1 cellular context compared by ENCODE assay signal in the genomic region with DNA sequence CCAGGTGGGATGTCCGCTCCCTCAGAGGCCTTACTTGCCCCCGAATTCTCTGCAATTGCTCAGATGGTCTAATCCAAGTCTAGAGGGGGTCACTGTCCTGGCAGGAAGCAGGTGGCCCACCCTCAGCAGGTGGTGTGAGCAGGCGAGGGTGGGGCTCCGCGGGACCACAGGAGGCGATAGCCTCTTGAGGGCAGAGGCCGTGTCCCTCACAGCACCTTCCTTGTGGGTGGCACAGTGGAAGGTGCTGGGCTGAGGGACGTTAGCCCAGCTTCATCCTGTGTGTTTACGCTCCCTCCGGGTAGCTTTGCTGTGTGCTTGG.
A peak's percentile ranks its signal among the peaks of the same experiment; 100 is the strongest.
TF ChIP-seq lines count a peak whose summit lies in the region.

No MANE protein-coding gene starts in this region.

TF ChIP-seq in K562, 482 proteins besides CTCF, POLR2A, EP300 and RAD21:
- TF ChIP-seq SIN3A (IDR thresholded peaks at IDR 0.05; ENCODE audit: borderline replicate concordance in 2 of 2, control insufficient read depth in 1 of 2, low read depth in 2 of 2, low read length in 2 of 2), result no peak
- TF ChIP-seq, protein P1, sequence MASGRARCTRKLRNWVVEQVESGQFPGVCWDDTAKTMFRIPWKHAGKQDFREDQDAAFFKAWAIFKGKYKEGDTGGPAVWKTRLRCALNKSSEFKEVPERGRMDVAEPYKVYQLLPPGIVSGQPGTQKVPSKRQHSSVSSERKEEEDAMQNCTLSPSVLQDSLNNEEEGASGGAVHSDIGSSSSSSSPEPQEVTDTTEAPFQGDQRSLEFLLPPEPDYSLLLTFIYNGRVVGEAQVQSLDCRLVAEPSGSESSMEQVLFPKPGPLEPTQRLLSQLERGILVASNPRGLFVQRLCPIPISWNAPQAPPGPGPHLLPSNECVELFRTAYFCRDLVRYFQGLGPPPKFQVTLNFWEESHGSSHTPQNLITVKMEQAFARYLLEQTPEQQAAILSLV (tag; IDR thresholded peaks at IDR 0.05), result no peak
- TF ChIP-seq ZNF134 (CRISPR knock-in tag; conservative IDR thresholded peaks at IDR 0.05), result peak; percentile 76; the same call in 1 of the 2 replicates
